Comparison of ENCODE assay signal across 8 cellular contexts in genomic region chr6:15299430-15300131, GRCh38. TPM values are rescaled to one million over a fixed set of nuclear protein-coding genes. Genes with fewer than 3 reads are reported as not detected.
DNase-seq lines count a peak whose midpoint lies in the region; ATAC-seq, FAIRE-seq and TF ChIP-seq lines count a peak whose summit lies in the region.

No MANE protein-coding gene starts in this region.

- FAIRE-seq in HTR-8/SVneo (lab: Jason Lieb, UNC), result no peak

- H3K27ac ChIP-seq in left lung, result peak overlapping the region in 1 of 2 donors; percentile 37
- H3K27ac ChIP-seq in esophagus muscularis mucosa (replicated peaks in 1 of 4), result no peak overlapping the region

- intact Hi-C loops in left lung (cut with DNase I) (no loop called here), esophagus muscularis mucosa (cut with DNase I) (no loop called here)

- DNase-seq in GM13977 (ENCODE audit: low spot score) (peak; percentile 70), HTR-8/SVneo (ENCODE audit: insufficient read length, low spot score) (peak; percentile 54), left lung (peak in 1 of 2 donors; percentile 53), H7 (no peak), esophagus muscularis mucosa (ENCODE audit: extremely low spot score) (no peak), H4 (ENCODE audit: low spot score) (no peak)
- DNase-seq in activated CD8-positive, alpha-beta memory T cell treated with anti-CD3 and anti-CD28 coated beads, Interleukin-2, amount 50 U/mL, for 24 hours (ENCODE audit: extremely low read depth), result peak; percentile 29

- H3K4me3 ChIP-seq in left lung (no peak overlapping the region), H7 (ENCODE audit: insufficient read depth, low read depth, low read length) (no peak overlapping the region), esophagus muscularis mucosa (no peak overlapping the region)

- H3K4me1 ChIP-seq in left lung (peaks cover 11 to 72% of the 10 kb centered on the region in 2 donors), esophagus muscularis mucosa (peaks cover 52 to 57% (median 52%) of the 10 kb centered on the region in 4 donors)

- H3K36me3 ChIP-seq in left lung, result no peaks in the 10 kb centered on the region
- no peaks in the 10 kb centered on the region; the same call in 1 of the 2 replicates for H3K36me3 ChIP-seq in H7 (replicated peaks; ENCODE audit: control insufficient read depth, insufficient read depth, low read length)
- H3K36me3 ChIP-seq in esophagus muscularis mucosa, result no peaks in the 10 kb centered on the region

- H3K27me3 ChIP-seq in left lung (no peaks in the 10 kb centered on the region), H7 (ENCODE audit: control insufficient read depth, insufficient read depth, low read length) (no peaks in the 10 kb centered on the region), esophagus muscularis mucosa (no peaks in the 10 kb centered on the region)

- ATAC-seq in GM21723 (IDR thresholded peaks at IDR 0.05; ENCODE audit: unreplicated experiment) (peak; percentile 76), left lung (peak; percentile 35)

- WGBS in esophagus muscularis mucosa, result 80% methylated on average over 4 of the region's 8 CpGs

- peak; percentile 12 for TF ChIP-seq CTCF in GM13977 (IDR thresholded peaks at IDR 0.05; ENCODE audit: extremely low read depth, insufficient read depth, missing control alignments)
- TF ChIP-seq CTCF in left lung (IDR thresholded peaks at IDR 0.05), result no peak
- no peak for TF ChIP-seq CTCF in esophagus muscularis mucosa (IDR thresholded peaks at IDR 0.05)

- no peak for TF ChIP-seq EP300 in esophagus muscularis mucosa (IDR thresholded peaks at IDR 0.05)

- no peaks in the 10 kb centered on the region for H3K9me3 ChIP-seq in left lung
- no peaks in the 10 kb centered on the region for H3K9me3 ChIP-seq in esophagus muscularis mucosa

- in situ Hi-C loops in GM13977 (cut with MboI; ENCODE audit: low pct_unique_long_range_greater_than_20kb, low sequenced_read_pairs, unreplicated experiment), result no loop called here

- TF ChIP-seq POLR2A in esophagus muscularis mucosa (IDR thresholded peaks at IDR 0.05; ENCODE audit: low read depth), result no peak

RNA-seq across cellular contexts. Expression of gene JARID2, which starts 53.7 kb away (rescaled TPM):
- total RNA-seq in left lung (10 to 100 TPM; 10.2 to 14.5 TPM), esophagus muscularis mucosa (10 to 100 TPM in 1 of 4 donors, 1 to 10 TPM in 3; 5.8 to 10.4 (median 8.1) TPM)
- total RNA-seq in H7 (2014; rRNA removed; shearing (Covaris generic)), result 95.2 and 147 TPM in 2 replicates
- total RNA-seq in H4 (2014; rRNA removed; shearing (Covaris generic)), result 4.9 and 6.0 TPM in 2 replicates

Comparison
In these comparisons a context has a peak if more than half of its experiments do, and no peak if none do; other contexts are left out.
1. DNase-seq: peak in GM13977 (single experiment), HTR-8/SVneo (single experiment) and activated CD8-positive, alpha-beta memory T cell treated with anti-CD3 and anti-CD28 coated beads, Interleukin-2, amount 50 U/mL, for 24 hours (single experiment); none in H7 (single experiment), esophagus muscularis mucosa (single experiment) and H4 (single experiment).